In genomic region chr2:46615555-46616487, GRCh38 we compare ENCODE assay signal across 8 cellular contexts. TPM values are rescaled to one million over a fixed set of nuclear protein-coding genes. Genes with fewer than 3 reads are reported as not detected.
A peak's percentile ranks its signal among the peaks of the same experiment; 100 is the strongest.
DNase-seq lines count a peak whose midpoint lies in the region; ATAC-seq and TF ChIP-seq lines count a peak whose summit lies in the region.

No MANE protein-coding gene starts in this region.

- H3K9me3 ChIP-seq in BLaER1, result no peaks in the 10 kb centered on the region
- H3K9me3 ChIP-seq in HAP-1, result no peaks in the 10 kb centered on the region
- no peaks in the 10 kb centered on the region for H3K9me3 ChIP-seq in SJCRH30 (replicated peaks)
- no peaks in the 10 kb centered on the region for H3K9me3 ChIP-seq in breast epithelium
- no peaks in the 10 kb centered on the region for H3K9me3 ChIP-seq in spleen

- no peak for ATAC-seq in GM18861 (IDR thresholded peaks at IDR 0.05; ENCODE audit: unreplicated experiment)

- H3K4me3 ChIP-seq in BLaER1 (peak overlapping the region; percentile 90), HAP-1 (peak overlapping the region; percentile 87), SJCRH30 (peak overlapping the region; percentile 77), breast epithelium (peak overlapping the region; percentile 89 to 92 (median 92)), spleen (peak overlapping the region; percentile 63 to 92 (median 84))

- no peaks in the 10 kb centered on the region for H4K20me1 ChIP-seq in BLaER1

- peaks cover 18% of the 10 kb centered on the region for H3K36me3 ChIP-seq in BLaER1
- H3K36me3 ChIP-seq in HAP-1 (replicated peaks), result peaks cover 11% of the 10 kb centered on the region
- peaks cover 8% of the 10 kb centered on the region; the same call in 1 of the 2 replicates for H3K36me3 ChIP-seq in SJCRH30
- no peaks in the 10 kb centered on the region for H3K36me3 ChIP-seq in breast epithelium
- peaks cover 0 to 36% (median 15%) of the 10 kb centered on the region in 6 donors for H3K36me3 ChIP-seq in spleen

- peak overlapping the region; percentile 89 for H3K4me2 ChIP-seq in BLaER1

- H3K4me1 ChIP-seq in BLaER1 (peaks cover 36% of the 10 kb centered on the region), HAP-1 (peaks cover 15% of the 10 kb centered on the region), SJCRH30 (peaks cover 13% of the 10 kb centered on the region), breast epithelium (no peaks in the 10 kb centered on the region), spleen (peaks cover 11 to 60% (median 38%) of the 10 kb centered on the region in 6 donors)

- H3K9ac ChIP-seq in BLaER1, result peak overlapping the region; percentile 83

- H3K27ac ChIP-seq in BLaER1, result peak overlapping the region; percentile 74
- peak overlapping the region; percentile 64 for H3K27ac ChIP-seq in SJCRH30
- peak overlapping the region; percentile 94 to 95 for H3K27ac ChIP-seq in breast epithelium
- peak overlapping the region; percentile 94 to 98 (median 96) for H3K27ac ChIP-seq in spleen

- H3K27me3 ChIP-seq in BLaER1, result no peaks in the 10 kb centered on the region
- no peaks in the 10 kb centered on the region for H3K27me3 ChIP-seq in HAP-1 (ENCODE audit: low read depth)
- no peaks in the 10 kb centered on the region for H3K27me3 ChIP-seq in SJCRH30
- H3K27me3 ChIP-seq in breast epithelium, result no peaks in the 10 kb centered on the region
- no peaks in the 10 kb centered on the region for H3K27me3 ChIP-seq in spleen (replicated peaks in 1 of 7)

- TF ChIP-seq CTCF in breast epithelium (IDR thresholded peaks at IDR 0.05) (no peak), spleen (IDR thresholded peaks at IDR 0.05 in 8 of 11, conservative IDR thresholded peaks at IDR 0.05 in 3 of 11) (peak in 4 of 11 experiments; percentile 8 to 27 (median 20))

- intact Hi-C loops in breast epithelium (cut with DNase I; ENCODE audit: low total_unique reads) (no loop called here), spleen (cut with DNase I; ENCODE audit: low total_unique reads) (no loop called here)

- in situ Hi-C loops in HAP-1 (cut with MboI; ENCODE audit: low sequenced_read_pairs), result no loop called here

- WGBS in spleen, 5 donors, result 12 to 16% (median 14%) methylated on average over 23 of the region's 23 CpGs

- TF ChIP-seq POLR2A in breast epithelium (IDR thresholded peaks at IDR 0.05) (no peak), spleen (IDR thresholded peaks at IDR 0.05) (no peak)

- peak; percentile 14 for DNase-seq in HAP-1 (ENCODE audit: low spot score in 2 of 2)
- peak; percentile 13 to 59 for DNase-seq in SJCRH30
- DNase-seq in breast epithelium (ENCODE audit: low spot score in 2 of 2), result no peak
- peak; percentile 21 for DNase-seq in iris pigment epithelial cell (ENCODE audit: low read depth)
- DNase-seq in spleen, result peak; percentile 77
- DNase-seq in NCI-H2029 treated with DMSO at 0.1 percent for 48 hours (lab: John Stamatoyannopoulos, UW), result no peak

RNA-seq across cellular contexts. Expression of gene PIGF, which starts 1.0 kb away (rescaled TPM):
- 25.8 and 36.9 TPM in 2 replicates for total RNA-seq in SJCRH30 (2014; rRNA removed; shearing (Covaris generic))
- total RNA-seq in breast epithelium (10 to 100 TPM; 13.8 to 27.1 (median 22.9) TPM), spleen (10 to 100 TPM; 14.3 to 29.0 (median 22.2) TPM)
- 10 to 100 TPM in 2 of 3 donors, 1 to 10 TPM in 1; 6.5 to 15.1 (median 13.3) TPM for polyA plus RNA-seq in spleen

RNA-seq across cellular contexts. Expression of gene CRIPT, which starts 1.2 kb away (rescaled TPM):
- total RNA-seq in SJCRH30 (2014; rRNA removed; shearing (Covaris generic)), result 33.1 and 36.7 TPM in 2 replicates
- total RNA-seq in breast epithelium (10 to 100 TPM; 13.0 to 40.1 (median 22.6) TPM), spleen (10 to 100 TPM; 11.8 to 17.8 (median 14.9) TPM)
- 10 to 100 TPM in 1 of 3 donors, 1 to 10 TPM in 2; 7.1 to 12.0 (median 9.4) TPM for polyA plus RNA-seq in spleen

Comparison
In these comparisons a context has a peak if more than half of its experiments do, and no peak if none do; other contexts are left out.
1. DNase-seq: peak in HAP-1 (2 of 2), SJCRH30 (2 of 2), iris pigment epithelial cell (single experiment) and spleen (single experiment); none in breast epithelium (0 of 2) and NCI-H2029 treated with DMSO at 0.1 percent for 48 hours (single experiment).
2. Peak in every context shown above with its lines, with median percentiles within 50 percentile points of each other: H3K27ac ChIP-seq and H3K4me3 ChIP-seq.